In genomic region chr1:6445062-6445763, GRCh38 we compare ENCODE assay signal across 1 cellular context.
TF ChIP-seq lines count a peak whose summit lies in the region.

No MANE protein-coding gene starts in this region.

TF ChIP-seq in GM23338, 12 proteins besides CTCF, POLR2A, EP300 and RAD21 (continued from another document):
- TF ChIP-seq, protein P1, sequence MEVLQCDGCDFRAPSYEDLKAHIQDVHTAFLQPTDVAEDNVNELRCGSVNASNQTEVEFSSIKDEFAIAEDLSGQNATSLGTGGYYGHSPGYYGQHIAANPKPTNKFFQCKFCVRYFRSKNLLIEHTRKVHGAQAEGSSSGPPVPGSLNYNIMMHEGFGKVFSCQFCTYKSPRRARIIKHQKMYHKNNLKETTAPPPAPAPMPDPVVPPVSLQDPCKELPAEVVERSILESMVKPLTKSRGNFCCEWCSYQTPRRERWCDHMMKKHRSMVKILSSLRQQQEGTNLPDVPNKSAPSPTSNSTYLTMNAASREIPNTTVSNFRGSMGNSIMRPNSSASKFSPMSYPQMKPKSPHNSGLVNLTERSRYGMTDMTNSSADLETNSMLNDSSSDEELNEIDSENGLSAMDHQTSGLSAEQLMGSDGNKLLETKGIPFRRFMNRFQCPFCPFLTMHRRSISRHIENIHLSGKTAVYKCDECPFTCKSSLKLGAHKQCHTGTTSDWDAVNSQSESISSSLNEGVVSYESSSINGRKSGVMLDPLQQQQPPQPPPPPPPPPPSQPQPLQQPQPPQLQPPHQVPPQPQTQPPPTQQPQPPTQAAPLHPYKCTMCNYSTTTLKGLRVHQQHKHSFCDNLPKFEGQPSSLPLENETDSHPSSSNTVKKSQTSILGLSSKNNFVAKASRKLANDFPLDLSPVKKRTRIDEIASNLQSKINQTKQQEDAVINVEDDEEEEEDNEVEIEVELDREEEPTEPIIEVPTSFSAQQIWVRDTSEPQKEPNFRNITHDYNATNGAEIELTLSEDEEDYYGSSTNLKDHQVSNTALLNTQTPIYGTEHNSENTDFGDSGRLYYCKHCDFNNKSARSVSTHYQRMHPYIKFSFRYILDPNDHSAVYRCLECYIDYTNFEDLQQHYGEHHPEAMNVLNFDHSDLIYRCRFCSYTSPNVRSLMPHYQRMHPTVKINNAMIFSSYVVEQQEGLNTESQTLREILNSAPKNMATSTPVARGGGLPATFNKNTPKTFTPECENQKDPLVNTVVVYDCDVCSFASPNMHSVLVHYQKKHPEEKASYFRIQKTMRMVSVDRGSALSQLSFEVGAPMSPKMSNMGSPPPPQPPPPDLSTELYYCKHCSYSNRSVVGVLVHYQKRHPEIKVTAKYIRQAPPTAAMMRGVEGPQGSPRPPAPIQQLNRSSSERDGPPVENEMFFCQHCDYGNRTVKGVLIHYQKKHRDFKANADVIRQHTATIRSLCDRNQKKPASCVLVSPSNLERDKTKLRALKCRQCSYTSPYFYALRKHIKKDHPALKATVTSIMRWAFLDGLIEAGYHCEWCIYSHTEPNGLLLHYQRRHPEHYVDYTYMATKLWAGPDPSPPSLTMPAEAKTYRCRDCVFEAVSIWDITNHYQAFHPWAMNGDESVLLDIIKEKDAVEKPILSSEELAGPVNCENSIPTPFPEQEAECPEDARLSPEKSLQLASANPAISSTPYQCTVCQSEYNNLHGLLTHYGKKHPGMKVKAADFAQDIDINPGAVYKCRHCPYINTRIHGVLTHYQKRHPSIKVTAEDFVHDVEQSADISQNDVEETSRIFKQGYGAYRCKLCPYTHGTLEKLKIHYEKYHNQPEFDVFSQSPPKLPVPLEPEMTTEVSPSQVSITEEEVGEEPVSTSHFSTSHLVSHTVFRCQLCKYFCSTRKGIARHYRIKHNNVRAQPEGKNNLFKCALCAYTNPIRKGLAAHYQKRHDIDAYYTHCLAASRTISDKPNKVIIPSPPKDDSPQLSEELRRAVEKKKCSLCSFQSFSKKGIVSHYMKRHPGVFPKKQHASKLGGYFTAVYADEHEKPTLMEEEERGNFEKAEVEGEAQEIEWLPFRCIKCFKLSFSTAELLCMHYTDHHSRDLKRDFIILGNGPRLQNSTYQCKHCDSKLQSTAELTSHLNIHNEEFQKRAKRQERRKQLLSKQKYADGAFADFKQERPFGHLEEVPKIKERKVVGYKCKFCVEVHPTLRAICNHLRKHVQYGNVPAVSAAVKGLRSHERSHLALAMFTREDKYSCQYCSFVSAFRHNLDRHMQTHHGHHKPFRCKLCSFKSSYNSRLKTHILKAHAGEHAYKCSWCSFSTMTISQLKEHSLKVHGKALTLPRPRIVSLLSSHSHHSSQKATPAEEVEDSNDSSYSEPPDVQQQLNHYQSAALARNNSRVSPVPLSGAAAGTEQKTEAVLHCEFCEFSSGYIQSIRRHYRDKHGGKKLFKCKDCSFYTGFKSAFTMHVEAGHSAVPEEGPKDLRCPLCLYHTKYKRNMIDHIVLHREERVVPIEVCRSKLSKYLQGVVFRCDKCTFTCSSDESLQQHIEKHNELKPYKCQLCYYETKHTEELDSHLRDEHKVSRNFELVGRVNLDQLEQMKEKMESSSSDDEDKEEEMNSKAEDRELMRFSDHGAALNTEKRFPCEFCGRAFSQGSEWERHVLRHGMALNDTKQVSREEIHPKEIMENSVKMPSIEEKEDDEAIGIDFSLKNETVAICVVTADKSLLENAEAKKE (CRISPR knock-in tag; IDR thresholded peaks at IDR 0.05) = no peak
- TF ChIP-seq NANOG (IDR thresholded peaks at IDR 0.05; ENCODE audit: borderline replicate concordance) = no peak
- TF ChIP-seq CREB1 (CRISPR knock-in tag; IDR thresholded peaks at IDR 0.05; ENCODE audit: low read depth) = no peak
